1 cellular context compared by ENCODE assay signal in genomic region chrX:37815366-37815765, GRCh38.
TF ChIP-seq lines count a peak whose summit lies in the region.

No MANE protein-coding gene starts in this region.

TF ChIP-seq in WTC11, 78 proteins besides CTCF, POLR2A, EP300 and RAD21 (continued from another document):
- TF ChIP-seq E2F1 (CRISPR knock-in tag; IDR thresholded peaks at IDR 0.05) (no peak), E2F4 (CRISPR knock-in tag; IDR thresholded peaks at IDR 0.05; ENCODE audit: borderline replicate concordance, low read depth) (no peak), FOXJ3 (CRISPR knock-in tag; IDR thresholded peaks at IDR 0.05; ENCODE audit: borderline replicate concordance) (no peak), USF1 (CRISPR knock-in tag; IDR thresholded peaks at IDR 0.05) (no peak), CDX4 (CRISPR knock-in tag; IDR thresholded peaks at IDR 0.05; ENCODE audit: borderline replicate concordance) (no peak), ZSCAN18 (CRISPR knock-in tag; IDR thresholded peaks at IDR 0.05) (no peak), ZMAT4 (CRISPR knock-in tag; IDR thresholded peaks at IDR 0.05) (no peak)
